In genomic region chr3:111519193-111519592, GRCh38 we compare ENCODE assay signal across 15 cellular contexts. TPM values are rescaled to one million over a fixed set of nuclear protein-coding genes. Genes with fewer than 3 reads are reported as not detected.
"Had no signal": no experiment of that assay in that cellular context is flagged by ENCODE, and none has a peak within 500 bp of the region (broad histone marks: within the 10 kb centered on the region; RNA-seq: fewer than 3 reads in every experiment).

No MANE protein-coding gene starts in this region.

- H3K4me3 ChIP-seq: coronary artery, lower lobe of right lung, psoas muscle, sigmoid colon, spleen, stomach, uterus had no signal

- H3K36me3 ChIP-seq: brain microvascular endothelial cell, lower lobe of right lung, sigmoid colon, spleen, stomach, uterus had no signal

- H3K4me1 ChIP-seq: lower lobe of right lung, psoas muscle, sigmoid colon, spleen, stomach, uterus had no signal

- H3K9me3 ChIP-seq: lower lobe of right lung, psoas muscle, sigmoid colon, spleen, stomach, uterus had no signal

- ATAC-seq: esophagus mucosa, left colon, psoas muscle, WTC11 had no signal

- H3K27me3 ChIP-seq: brain microvascular endothelial cell, sigmoid colon, spleen, stomach, uterus had no signal

- H3K27ac ChIP-seq: brain microvascular endothelial cell, coronary artery, lower lobe of right lung, psoas muscle, sigmoid colon, spleen, stomach, uterus had no signal

- DNase-seq: activated CD4-positive, alpha-beta T cell treated with anti-CD3 and anti-CD28 coated beads for 48 hours; activated naive CD8-positive, alpha-beta T cell treated with anti-CD3 and anti-CD28 coated beads for 36 hours; brain microvascular endothelial cell; left colon; lower lobe of right lung; nephron progenitor cell; psoas muscle; sigmoid colon; spleen; stomach; uterus had no signal

RNA-seq across cellular contexts. Expression of gene CD96, which starts 22.8 kb away (rescaled TPM):
- total RNA-seq: osteoblast had no signal
